Comparison of ENCODE assay signal across 11 cellular contexts in the genomic region with DNA sequence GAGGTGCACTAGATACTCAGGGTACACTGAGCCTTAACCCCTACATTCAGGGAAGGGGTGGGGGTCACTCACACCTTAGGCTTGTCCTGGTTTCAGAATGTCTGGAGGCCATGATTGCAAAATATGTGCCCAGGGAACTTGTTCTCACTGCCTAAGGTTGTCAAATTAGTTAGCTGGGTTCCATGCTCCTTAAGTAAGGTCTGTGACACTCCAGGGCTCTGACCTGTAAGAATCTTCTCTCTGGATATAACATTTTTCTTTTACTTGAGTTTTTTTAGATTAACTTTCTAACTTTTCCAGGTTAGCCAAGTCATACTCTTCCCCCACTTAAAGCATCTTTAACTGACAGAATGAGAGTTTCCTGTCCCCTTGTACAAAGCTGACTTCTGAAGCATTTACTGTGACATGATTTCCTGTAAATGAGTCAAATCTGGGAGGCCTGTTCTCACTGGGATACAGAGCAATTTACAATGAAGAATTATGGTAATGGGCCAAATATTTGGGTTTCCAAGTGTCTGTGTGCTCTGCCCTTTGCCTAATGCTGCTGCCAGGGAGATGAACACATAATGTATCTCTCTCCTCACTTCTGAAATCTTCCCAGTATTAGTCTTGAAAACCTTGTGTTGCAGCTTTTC.
DNase-seq lines count a peak whose midpoint lies in the region; FAIRE-seq and TF ChIP-seq lines count a peak whose summit lies in the region.
"Had no signal": no experiment of that assay in that cellular context is flagged by ENCODE, and none has a peak within 500 bp of the region (broad histone marks: within the 10 kb centered on the region; RNA-seq: fewer than 3 reads in every experiment).

No MANE protein-coding gene starts in this region.

- no peak overlapping the region for H3K4me3 ChIP-seq in Jurkat, Clone E6-1 (ENCODE audit: low read length)
- H3K4me3 ChIP-seq in fibroblast of lung (replicated peaks in 1 of 4; ENCODE audit: control extremely low read depth in 1 of 4, insufficient read depth in 1 of 4, low read depth in 3 of 4, low read length in 4 of 4) (no peak overlapping the region), skeletal muscle cell (ENCODE audit: low read depth, low read length) (no peak overlapping the region)
- H3K4me3 ChIP-seq: PC-9 had no signal

- peak; percentile 5 for DNase-seq in GM18507 (ENCODE audit: extremely low spot score, insufficient read length, low read depth)
- peak; percentile 77 for DNase-seq in Jurkat, Clone E6-1 (ENCODE audit: low read depth, low spot score)
- DNase-seq in fibroblast of lung (ENCODE audit: low read depth in 2 of 2): peak; percentile 34 to 61
- peak; percentile 62 for DNase-seq in skeletal muscle cell (ENCODE audit: low read depth)
- no peak for DNase-seq in DMS79 (lab: John Stamatoyannopoulos, UW)
- DNase-seq in NCI-H1694 (lab: John Stamatoyannopoulos, UW): no peak
- no peak for DNase-seq in C1 segment of cervical spinal cord (lab: John Stamatoyannopoulos, UW)
- no peak for DNase-seq in erythroblast (lab: John Stamatoyannopoulos, UW)
- DNase-seq: NCI-H1105 treated with DMSO at 0.1 percent for 48 hours, PC-9 had no signal

- H3K79me2 ChIP-seq in fibroblast of lung (ENCODE audit: control insufficient read depth, insufficient read depth, low read length): no peaks in the 10 kb centered on the region

- peak; percentile 53 for FAIRE-seq in GM18507 (lab: Jason Lieb, UNC)
- FAIRE-seq: G401.6 had no signal

- H2AFZ ChIP-seq in fibroblast of lung (ENCODE audit: low read length): no peak overlapping the region
- H2AFZ ChIP-seq: PC-9 had no signal

- no peaks in the 10 kb centered on the region for H3K27me3 ChIP-seq in fibroblast of lung (ENCODE audit: control insufficient read depth, insufficient read depth, low read length)

- TF ChIP-seq CTCF in fibroblast of lung (conservative IDR thresholded peaks at IDR 0.05 in 1 of 2, IDR thresholded peaks at IDR 0.05 in 1 of 2; ENCODE audit: low read depth in 1 of 2, low read length in 2 of 2): no peak

- H3K36me3 ChIP-seq in fibroblast of lung (ENCODE audit: control insufficient read depth, insufficient read depth, low read length): no peaks in the 10 kb centered on the region

- H3K9me3 ChIP-seq in fibroblast of lung (ENCODE audit: control insufficient read depth, insufficient read depth, low read depth, low read length): no peaks in the 10 kb centered on the region

- no peak for TF ChIP-seq POLR2A in erythroblast (IDR thresholded peaks at IDR 0.05; ENCODE audit: low read length)

- no peak overlapping the region for H3K4me2 ChIP-seq in fibroblast of lung (ENCODE audit: extremely low read depth, insufficient read depth, low read length)
- H3K4me2 ChIP-seq: PC-9 had no signal

- no peak overlapping the region for H3K9ac ChIP-seq in fibroblast of lung (ENCODE audit: insufficient read depth, low read length)

- H4K20me1 ChIP-seq in fibroblast of lung (ENCODE audit: control insufficient read depth, extremely low read depth, insufficient read depth, low read length): no peaks in the 10 kb centered on the region

- no peaks in the 10 kb centered on the region for H3K4me1 ChIP-seq in fibroblast of lung (ENCODE audit: control insufficient read depth, extremely low read depth, insufficient read depth, low read length)

- H3K27ac ChIP-seq in fibroblast of lung (ENCODE audit: insufficient read depth, low read length): no peak overlapping the region
- H3K27ac ChIP-seq: PC-9 had no signal

Comparison
In these comparisons a context has a peak if more than half of its experiments do, and no peak if none do; other contexts are left out.
1. DNase-seq: peak in GM18507 (single experiment), Jurkat, Clone E6-1 (single experiment), fibroblast of lung (2 of 2) and skeletal muscle cell (single experiment); none in DMS79 (single experiment), NCI-H1694 (single experiment), C1 segment of cervical spinal cord (0 of 14) and erythroblast (0 of 2).